Comparison of ENCODE assay signal across 13 cellular contexts in genomic region chr2:224934542-224935188, GRCh38.
DNase-seq lines count a peak whose midpoint lies in the region; ATAC-seq and TF ChIP-seq lines count a peak whose summit lies in the region.
"Had no signal": no experiment of that assay in that cellular context is flagged by ENCODE, and none has a peak within 500 bp of the region (broad histone marks: within the 10 kb centered on the region; RNA-seq: fewer than 3 reads in every experiment).

No MANE protein-coding gene starts in this region.

- ATAC-seq in CD4-positive, alpha-beta T cell (ENCODE audit: poor library complexity), result no peak
- no peak for ATAC-seq in activated naive CD8-positive, alpha-beta T cell treated with anti-CD3 and anti-CD28 coated beads, Interleukin-2, amount 50 U/mL, for 24 hours
- ATAC-seq in omental fat pad (ENCODE audit: low FRiP score), result no peak
- ATAC-seq: psoas muscle, upper lobe of right lung had no signal

- peaks cover 95% of the 10 kb centered on the region for H3K4me1 Mint-ChIP-seq in CD4-positive, alpha-beta T cell (ENCODE audit: low read depth)
- peaks cover 94% of the 10 kb centered on the region for H3K4me1 Mint-ChIP-seq in activated naive CD8-positive, alpha-beta T cell treated with anti-CD3 and anti-CD28 coated beads, Interleukin-2, amount 50 U/mL, for 24 hours
- H3K4me1 Mint-ChIP-seq in Caco-2 (ENCODE audit: low read depth, unreplicated experiment), result no peaks in the 10 kb centered on the region

- no peak overlapping the region for H2BK5ac ChIP-seq in mesenchymal stem cell (ENCODE audit: low read depth, low read length, poor library complexity, severe bottlenecking)

- no peak overlapping the region for H4K91ac ChIP-seq in mesenchymal stem cell (ENCODE audit: low read length)

- H3K23ac ChIP-seq in mesenchymal stem cell (ENCODE audit: low read length in 2 of 2), result no peak overlapping the region

- no peak overlapping the region for H2BK15ac ChIP-seq in mesenchymal stem cell (ENCODE audit: low read depth, poor library complexity, severe bottlenecking)

- H2AK5ac ChIP-seq in mesenchymal stem cell (ENCODE audit: low read length, severe bottlenecking), result no peak overlapping the region

- intact Hi-C loops in CD4-positive, alpha-beta T cell (cut with DNase I, micrococcal nuclease), result no loop called here
- intact Hi-C loops in Caco-2 (cut with micrococcal nuclease; ENCODE audit: unreplicated experiment), result no loop called here

- H3K36me3 Mint-ChIP-seq in CD4-positive, alpha-beta T cell (ENCODE audit: low read depth), result peaks cover 42% of the 10 kb centered on the region
- peaks cover 64% of the 10 kb centered on the region for H3K36me3 Mint-ChIP-seq in activated naive CD8-positive, alpha-beta T cell treated with anti-CD3 and anti-CD28 coated beads, Interleukin-2, amount 50 U/mL, for 24 hours (ENCODE audit: low read depth)
- H3K36me3 Mint-ChIP-seq in Caco-2 (ENCODE audit: insufficient read depth, unreplicated experiment), result no peaks in the 10 kb centered on the region

- 91% methylated on average over 4 of the region's 5 CpGs for WGBS in mesenchymal stem cell

- no peaks in the 10 kb centered on the region for H3K9me3 ChIP-seq in CD4-positive, alpha-beta T cell (ENCODE audit: control insufficient read depth, low read length)
- H3K9me3 ChIP-seq in HEK293 (ENCODE audit: control insufficient read depth, insufficient read depth, low read depth, low read length) (no peaks in the 10 kb centered on the region), mesenchymal stem cell (ENCODE audit: control insufficient read depth, low read length) (no peaks in the 10 kb centered on the region), Caco-2 (no peaks in the 10 kb centered on the region)
- H3K9me3 ChIP-seq: psoas muscle, SJSA1, upper lobe of right lung had no signal

- H2AFZ ChIP-seq in mesenchymal stem cell (ENCODE audit: low read depth, low read length), result peak overlapping the region; percentile 53

- H3K4ac ChIP-seq in mesenchymal stem cell (ENCODE audit: low read depth in 1 of 2, low read length in 2 of 2), result no peak overlapping the region

- H3K27me3 ChIP-seq in CD4-positive, alpha-beta T cell (ENCODE audit: control insufficient read depth, insufficient read depth, low read length), result no peaks in the 10 kb centered on the region
- H3K27me3 ChIP-seq in mesenchymal stem cell (ENCODE audit: control insufficient read depth in 1 of 2, insufficient read depth in 1 of 2, low read length in 2 of 2) (no peaks in the 10 kb centered on the region), Caco-2 (replicated peaks; ENCODE audit: control insufficient read depth, insufficient read depth, low read length) (no peaks in the 10 kb centered on the region)
- H3K27me3 ChIP-seq: SJSA1, upper lobe of right lung had no signal

- H3K4me3 ChIP-seq in HEK293 (ENCODE audit: low read depth, low read length) (no peak overlapping the region), mesenchymal stem cell (ENCODE audit: insufficient read depth in 1 of 2, low read depth in 1 of 2, low read length in 2 of 2) (no peak overlapping the region), coronary artery (no peak overlapping the region), Caco-2 (ENCODE audit: low read depth, low read length) (no peak overlapping the region)
- H3K4me3 ChIP-seq: psoas muscle, SJSA1, upper lobe of right lung had no signal

- peaks cover 9% of the 10 kb centered on the region for H3K79me1 ChIP-seq in mesenchymal stem cell (replicated peaks; ENCODE audit: low read length, poor library complexity, severe bottlenecking)

- TF ChIP-seq CTCF in CD4-positive, alpha-beta T cell (IDR thresholded peaks at IDR 0.05), result no peak
- TF ChIP-seq CTCF in HEK293 (tag by site-specific recombination; IDR thresholded peaks at IDR 0.05) (no peak), coronary artery (IDR thresholded peaks at IDR 0.05) (no peak), omental fat pad (IDR thresholded peaks at IDR 0.05) (no peak), Caco-2 (IDR thresholded peaks at IDR 0.05; ENCODE audit: insufficient read depth in 1 of 2, low read depth in 1 of 2, low read length in 1 of 2, severe bottlenecking in 1 of 2, unreplicated experiment in 1 of 2) (no peak)

- no TSS peak for BruUV-seq in Caco-2 (replicated peaks; lab: Mats Ljungman, UMichigan)

- peak overlapping the region; percentile 16 for H3K4me2 ChIP-seq in mesenchymal stem cell (ENCODE audit: low read length, poor library complexity, severe bottlenecking)

- H2BK12ac ChIP-seq in mesenchymal stem cell (ENCODE audit: low read length in 2 of 2), result peak overlapping the region in 1 of 2 experiments; percentile 19

- H2BK120ac ChIP-seq in mesenchymal stem cell (ENCODE audit: low read depth, low read length), result no peak overlapping the region

- H3K9me3 Mint-ChIP-seq in CD4-positive, alpha-beta T cell, result no peaks in the 10 kb centered on the region
- no peaks in the 10 kb centered on the region for H3K9me3 Mint-ChIP-seq in activated naive CD8-positive, alpha-beta T cell treated with anti-CD3 and anti-CD28 coated beads, Interleukin-2, amount 50 U/mL, for 24 hours
- no peaks in the 10 kb centered on the region for H3K9me3 Mint-ChIP-seq in Caco-2 (ENCODE audit: unreplicated experiment)

- no peak overlapping the region for H3K9ac ChIP-seq in mesenchymal stem cell (ENCODE audit: low read length)

- H3K27me3 Mint-ChIP-seq in CD4-positive, alpha-beta T cell, result no peaks in the 10 kb centered on the region
- no peaks in the 10 kb centered on the region for H3K27me3 Mint-ChIP-seq in activated naive CD8-positive, alpha-beta T cell treated with anti-CD3 and anti-CD28 coated beads, Interleukin-2, amount 50 U/mL, for 24 hours
- no peaks in the 10 kb centered on the region for H3K27me3 Mint-ChIP-seq in Caco-2 (ENCODE audit: insufficient read depth, unreplicated experiment)

- no peaks in the 10 kb centered on the region for H3K36me3 ChIP-seq in HEK293 (ENCODE audit: control insufficient read depth in 2 of 2, insufficient read depth in 1 of 2, low read length in 2 of 2)
- H3K36me3 ChIP-seq in mesenchymal stem cell (ENCODE audit: control insufficient read depth in 1 of 2, insufficient read depth in 2 of 2, low read depth in 1 of 2, low read length in 2 of 2), result peaks cover 0 to 18% of the 10 kb centered on the region in 2 experiments
- no peaks in the 10 kb centered on the region for H3K36me3 ChIP-seq in Caco-2 (ENCODE audit: control insufficient read depth, insufficient read depth, low read length)
- H3K36me3 ChIP-seq: upper lobe of right lung had no signal

- POLR2A ChIA-PET in CD4-positive, alpha-beta T cell (lab: Charles Lee), result interaction anchor here (0.7 to 4.4 kb wide), 4 partner anchors 9 to 67 kb away, joined by 3 to 17 read pairs (median 10); no protein-coding TSS in a partner anchor
- POLR2A ChIA-PET in HEK293 (lab: Yijun Ruan, JAX) (no interaction called here), Caco-2 (lab: Charles Lee) (no interaction called here)

- no peak for DNase-seq in CD4-positive, alpha-beta T cell
- DNase-seq in activated naive CD8-positive, alpha-beta T cell treated with anti-CD3 and anti-CD28 coated beads, Interleukin-2, amount 50 U/mL, for 24 hours, result no peak
- DNase-seq in mesenchymal stem cell (no peak), NCI-H2227 treated with DMSO at 0.1 percent for 48 hours (lab: John Stamatoyannopoulos, UW) (no peak), coronary artery (ENCODE audit: low spot score) (no peak), omental fat pad (ENCODE audit: low spot score) (no peak), Caco-2 (no peak)
- DNase-seq: activated CD4-positive, alpha-beta T cell treated with anti-CD3 and anti-CD28 coated beads, Interleukin-2, amount 50 U/mL, for 48 hours; NCI-H510A treated with DMSO at 0.1 percent for 48 hours; psoas muscle; upper lobe of right lung had no signal

- H3K14ac ChIP-seq in mesenchymal stem cell (ENCODE audit: low read length in 2 of 2), result no peak overlapping the region

- CTCF ChIA-PET in CD4-positive, alpha-beta T cell (lab: Charles Lee), result interaction anchor here (1.3 to 3.6 kb wide), 2 partner anchors 8 to 12 kb away, joined by 3 to 15 read pairs; no protein-coding TSS in a partner anchor
- CTCF ChIA-PET in HEK293 (lab: Yijun Ruan, JAX), result interaction anchor here (0.6 kb wide), 1 partner anchor 109 kb away, joined by 4 read pairs; no protein-coding TSS in a partner anchor
- CTCF ChIA-PET in Caco-2 (lab: Charles Lee), result no interaction called here

- H3K18ac ChIP-seq in mesenchymal stem cell (ENCODE audit: low read depth in 1 of 2, low read length in 2 of 2), result no peak overlapping the region

- H3K4me3 Mint-ChIP-seq in CD4-positive, alpha-beta T cell, result peak overlapping the region; percentile 40
- H3K4me3 Mint-ChIP-seq in activated naive CD8-positive, alpha-beta T cell treated with anti-CD3 and anti-CD28 coated beads, Interleukin-2, amount 50 U/mL, for 24 hours, result no peak overlapping the region
- no peak overlapping the region for H3K4me3 Mint-ChIP-seq in Caco-2 (ENCODE audit: unreplicated experiment)

- H4K8ac ChIP-seq in mesenchymal stem cell (ENCODE audit: low read length), result no peak overlapping the region

- H3K4me1 ChIP-seq in HEK293 (ENCODE audit: control insufficient read depth, insufficient read depth, low read length) (peaks cover 15% of the 10 kb centered on the region), mesenchymal stem cell (ENCODE audit: control insufficient read depth, insufficient read depth, low read depth, low read length) (no peaks in the 10 kb centered on the region), Caco-2 (no peaks in the 10 kb centered on the region)

- peak overlapping the region; percentile 97 for H3K27ac Mint-ChIP-seq in CD4-positive, alpha-beta T cell
- peak overlapping the region; percentile 94 for H3K27ac Mint-ChIP-seq in activated naive CD8-positive, alpha-beta T cell treated with anti-CD3 and anti-CD28 coated beads, Interleukin-2, amount 50 U/mL, for 24 hours
- H3K27ac Mint-ChIP-seq in Caco-2 (ENCODE audit: unreplicated experiment), result no peak overlapping the region

- no peak overlapping the region for H3K27ac ChIP-seq in CD4-positive, alpha-beta T cell (ENCODE audit: low read depth, low read length)
- H3K27ac ChIP-seq in HEK293 (ENCODE audit: extremely low read depth, low read depth, low read length), result 0 out of 2 replicates have a peak overlapping the region, but pooled peaks have one; percentile 16
- H3K27ac ChIP-seq in mesenchymal stem cell (ENCODE audit: low read length, poor library complexity, severe bottlenecking), result no peak overlapping the region
- peak overlapping the region in 1 of 2 donors; percentile 61 for H3K27ac ChIP-seq in coronary artery
- H3K27ac ChIP-seq: psoas muscle, SJSA1, upper lobe of right lung had no signal

TF ChIP-seq in HEK293, 187 proteins besides CTCF, POLR2A, EP300 and RAD21 (continues in another document):
- TF ChIP-seq ZNF629 (tag by site-specific recombination; IDR thresholded peaks at IDR 0.05) (no peak), MEIS1 (CRISPR knock-in tag; IDR thresholded peaks at IDR 0.05; ENCODE audit: borderline replicate concordance) (no peak), ZNF175 (tag by site-specific recombination; IDR thresholded peaks at IDR 0.05) (no peak), ZNF157 (tag by site-specific recombination; IDR thresholded peaks at IDR 0.05) (no peak), OSR2 (tag by site-specific recombination; IDR thresholded peaks at IDR 0.05) (peak; percentile 68), ZNF169 (tag by site-specific recombination; IDR thresholded peaks at IDR 0.05) (no peak), GLIS1 (tag by site-specific recombination; IDR thresholded peaks at IDR 0.05) (peak; percentile 35; the same call in 1 of the 2 replicates)
